In the genomic region with DNA sequence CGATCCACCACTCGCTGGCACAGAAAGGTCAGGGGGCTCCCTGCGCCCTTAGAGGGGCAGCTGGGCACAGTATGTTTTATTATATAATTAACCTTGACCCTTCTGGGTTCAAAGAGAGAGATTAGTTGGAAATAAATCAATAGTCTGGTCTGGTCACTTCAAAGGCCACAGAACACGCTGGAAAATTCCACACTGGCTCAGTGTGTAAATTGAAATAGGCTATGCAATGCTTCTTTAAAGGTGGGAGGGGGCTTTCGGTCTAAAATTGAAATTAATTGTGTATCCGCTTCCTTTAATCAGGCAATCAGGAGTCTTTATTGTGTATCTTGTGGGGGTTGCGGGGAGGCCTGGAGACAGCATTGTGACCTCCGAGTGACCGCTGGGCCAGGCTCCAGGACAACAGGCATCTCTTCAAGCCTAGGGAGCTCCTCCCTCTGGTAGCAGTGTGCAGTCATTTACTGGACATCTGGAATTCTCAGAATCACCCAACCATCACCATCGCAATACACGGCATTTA, we compare ENCODE assay signal across 16 cellular contexts. TPM values are rescaled to one million over a fixed set of nuclear protein-coding genes. Genes with fewer than 3 reads are reported as not detected.
DNase-seq lines count a peak whose midpoint lies in the region; ATAC-seq lines count a peak whose summit lies in the region.
"Had no signal": no experiment of that assay in that cellular context is flagged by ENCODE, and none has a peak within 500 bp of the region (broad histone marks: within the 10 kb centered on the region; RNA-seq: fewer than 3 reads in every experiment).

No MANE protein-coding gene starts in this region.

- H3K4me1 Mint-ChIP-seq in stimulated activated naive CD8-positive, alpha-beta T cell treated with anti-CD3 and anti-CD28 coated beads, Interleukin-15, amount 100 ng/mL, for 72 hours, result no peaks in the 10 kb centered on the region
- H3K4me1 Mint-ChIP-seq: activated CD4-positive, alpha-beta memory T cell treated with anti-CD3 and anti-CD28 coated beads, Interleukin-2, amount 10 ng/mL, durations not matched to agents 7 days and 5 days; activated T-helper 17 cell treated with anti-CD3 and anti-CD28 coated beads, Interleukin-2, amount 50 U/mL, for 72 hours had no signal

- H3K18ac ChIP-seq in neuronal stem cell (ENCODE audit: low read length), result no peak overlapping the region

- no peak overlapping the region for H3K4me2 ChIP-seq in neuronal stem cell (ENCODE audit: insufficient read depth, low read length, poor library complexity, severe bottlenecking)

- no peak overlapping the region for H2BK15ac ChIP-seq in neuronal stem cell (ENCODE audit: low read length)

- H4K91ac ChIP-seq in neuronal stem cell (ENCODE audit: low read depth, low read length, poor library complexity), result no peak overlapping the region

- no peak overlapping the region for H3K27ac ChIP-seq in neuronal stem cell (replicated peaks; ENCODE audit: low read length)
- H3K27ac ChIP-seq: neutrophil, tibial artery had no signal

- no peak overlapping the region for H3K4me3 ChIP-seq in neuronal stem cell (ENCODE audit: low read length in 2 of 2)
- H3K4me3 ChIP-seq: gastrocnemius medialis, tibial artery had no signal

- H3K36me3 ChIP-seq in neuronal stem cell (replicated peaks in 1 of 2; ENCODE audit: control insufficient read depth in 2 of 2, insufficient read depth in 2 of 2, low read length in 2 of 2), result no peaks in the 10 kb centered on the region
- H3K36me3 ChIP-seq: gastrocnemius medialis, neutrophil, tibial artery had no signal

- no peaks in the 10 kb centered on the region for H3K9me3 ChIP-seq in neuronal stem cell (replicated peaks in 1 of 2; ENCODE audit: control insufficient read depth in 2 of 2, insufficient read depth in 1 of 2, low read depth in 1 of 2, low read length in 2 of 2)
- H3K9me3 ChIP-seq: gastrocnemius medialis, neutrophil, tibial artery had no signal

- DNase-seq in Ammon's horn (ENCODE audit: low spot score) (peak; percentile 70), anterior cingulate cortex (lab: John Stamatoyannopoulos, UW) (peak in 30 of 58 donors; percentile 5 to 75 (median 32)), hippocampal formation (lab: John Stamatoyannopoulos, UW) (peak; percentile 55 to 60), neuronal stem cell (ENCODE audit: low spot score) (no peak), GOT3 (lab: John Stamatoyannopoulos, UW) (no peak), RPMI8226 (no peak)
- no peak for DNase-seq in stimulated activated naive CD8-positive, alpha-beta T cell treated with anti-CD3 and anti-CD28 coated beads, Interleukin-15, amount 100 ng/mL, for 72 hours
- DNase-seq: activated CD4-positive, alpha-beta memory T cell treated with anti-CD3 and anti-CD28 coated beads, Interleukin-2, amount 10 ng/mL, durations not matched to agents 7 days and 5 days; effector memory CD4-positive, alpha-beta T cell; gastrocnemius medialis; MM.1S; tibial artery had no signal

- no CpG with 5 or more reads among the region's 11 CpGs for WGBS in neuronal stem cell (ENCODE audit: extremely low coverage in 2 of 2, insufficient read length in 2 of 2, insufficient replicate concordance in 1 of 2), 2 donors

- ATAC-seq in GM18873 (IDR thresholded peaks at IDR 0.05; ENCODE audit: low FRiP score, unreplicated experiment), result no peak
- ATAC-seq in stimulated activated naive CD8-positive, alpha-beta T cell treated with anti-CD3 and anti-CD28 coated beads, Interleukin-15, amount 100 ng/mL, for 72 hours, result no peak
- ATAC-seq: activated T-helper 17 cell treated with anti-CD3 and anti-CD28 coated beads, Interleukin-2, amount 50 U/mL, for 72 hours had no signal

- H3K4ac ChIP-seq in neuronal stem cell (ENCODE audit: low read length), result no peak overlapping the region

- no peak overlapping the region for H3K14ac ChIP-seq in neuronal stem cell (ENCODE audit: low read length)

- no peak overlapping the region for H3K9ac ChIP-seq in neuronal stem cell (ENCODE audit: low read depth, low read length, poor library complexity)

- H3K27me3 Mint-ChIP-seq in stimulated activated naive CD8-positive, alpha-beta T cell treated with anti-CD3 and anti-CD28 coated beads, Interleukin-15, amount 100 ng/mL, for 72 hours, result no peaks in the 10 kb centered on the region
- H3K27me3 Mint-ChIP-seq: activated CD4-positive, alpha-beta memory T cell treated with anti-CD3 and anti-CD28 coated beads, Interleukin-2, amount 10 ng/mL, durations not matched to agents 7 days and 5 days had no signal

- peaks cover 16 to 18% of the 10 kb centered on the region in 2 donors for H3K4me1 ChIP-seq in neuronal stem cell (ENCODE audit: control insufficient read depth in 2 of 2, insufficient read depth in 1 of 2, low read depth in 1 of 2, low read length in 2 of 2)
- H3K4me1 ChIP-seq: tibial artery had no signal

- H2BK5ac ChIP-seq in neuronal stem cell (ENCODE audit: low read length), result no peak overlapping the region

- no peaks in the 10 kb centered on the region for H3K79me1 ChIP-seq in neuronal stem cell (ENCODE audit: low read depth, low read length)

- H4K8ac ChIP-seq in neuronal stem cell (ENCODE audit: low read depth, low read length), result no peak overlapping the region

- no peaks in the 10 kb centered on the region for H3K27me3 ChIP-seq in neuronal stem cell (ENCODE audit: control insufficient read depth in 3 of 3, insufficient read depth in 3 of 3, low read depth in 1 of 3, low read length in 3 of 3)
- H3K27me3 ChIP-seq: gastrocnemius medialis had no signal

- H3K27ac Mint-ChIP-seq in stimulated activated naive CD8-positive, alpha-beta T cell treated with anti-CD3 and anti-CD28 coated beads, Interleukin-15, amount 100 ng/mL, for 72 hours, result peak overlapping the region in 1 of 2 donors; percentile 71
- H3K27ac Mint-ChIP-seq: activated CD4-positive, alpha-beta memory T cell treated with anti-CD3 and anti-CD28 coated beads, Interleukin-2, amount 10 ng/mL, durations not matched to agents 7 days and 5 days; activated T-helper 17 cell treated with anti-CD3 and anti-CD28 coated beads, Interleukin-2, amount 50 U/mL, for 72 hours had no signal

- no peak overlapping the region for H3K4me3 Mint-ChIP-seq in stimulated activated naive CD8-positive, alpha-beta T cell treated with anti-CD3 and anti-CD28 coated beads, Interleukin-15, amount 100 ng/mL, for 72 hours
- H3K4me3 Mint-ChIP-seq: activated CD4-positive, alpha-beta memory T cell treated with anti-CD3 and anti-CD28 coated beads, Interleukin-2, amount 10 ng/mL, durations not matched to agents 7 days and 5 days; activated T-helper 17 cell treated with anti-CD3 and anti-CD28 coated beads, Interleukin-2, amount 50 U/mL, for 72 hours had no signal

- H2BK12ac ChIP-seq in neuronal stem cell (ENCODE audit: low read length), result no peak overlapping the region

- no peak overlapping the region for H2AK5ac ChIP-seq in neuronal stem cell (ENCODE audit: low read depth, low read length)

- no peak overlapping the region for H2BK120ac ChIP-seq in neuronal stem cell (ENCODE audit: low read depth, low read length)

- H3K9me3 Mint-ChIP-seq in stimulated activated naive CD8-positive, alpha-beta T cell treated with anti-CD3 and anti-CD28 coated beads, Interleukin-15, amount 100 ng/mL, for 72 hours, result no peaks in the 10 kb centered on the region
- H3K9me3 Mint-ChIP-seq: activated CD4-positive, alpha-beta memory T cell treated with anti-CD3 and anti-CD28 coated beads, Interleukin-2, amount 10 ng/mL, durations not matched to agents 7 days and 5 days; activated T-helper 17 cell treated with anti-CD3 and anti-CD28 coated beads, Interleukin-2, amount 50 U/mL, for 72 hours had no signal

- no peak overlapping the region for H3K23ac ChIP-seq in neuronal stem cell (ENCODE audit: low read depth, low read length, poor library complexity)

- H2AFZ ChIP-seq in neuronal stem cell (ENCODE audit: low read length), result peak overlapping the region; percentile 72

RNA-seq across cellular contexts. Expression of a gene that starts 8.0 kb away (rescaled TPM):
- polyA plus RNA-seq in neuronal stem cell (2013, experiment 1 of 2), result not detected
- polyA plus RNA-seq in neuronal stem cell (2013, experiment 2 of 2), result not detected
- polyA plus RNA-seq: AG04450 had no signal

RNA-seq across cellular contexts. Expression of a gene that starts 16.6 kb away (rescaled TPM):
- polyA plus RNA-seq in neuronal stem cell (2013, experiment 1 of 2), result not detected
- not detected for polyA plus RNA-seq in neuronal stem cell (2013, experiment 2 of 2)
- polyA plus RNA-seq: AG04450 had no signal

RNA-seq across cellular contexts. Expression of a gene that starts 25.8 kb away (rescaled TPM):
- 11.4 TPM for polyA plus RNA-seq in neuronal stem cell (2013, experiment 1 of 2)
- 12.0 TPM for polyA plus RNA-seq in neuronal stem cell (2013, experiment 2 of 2)

Comparison
In these comparisons a context has a peak if more than half of its experiments do, and no peak if none do; other contexts are left out.
1. DNase-seq: peak in Ammon's horn (single experiment), anterior cingulate cortex (30 of 58) and hippocampal formation (2 of 2); none in neuronal stem cell (single experiment), GOT3 (single experiment), RPMI8226 (single experiment) and stimulated activated naive CD8-positive, alpha-beta T cell treated with anti-CD3 and anti-CD28 coated beads, Interleukin-15, amount 100 ng/mL, for 72 hours (0 of 2).